9 cellular contexts compared by ENCODE assay signal in the genomic region with DNA sequence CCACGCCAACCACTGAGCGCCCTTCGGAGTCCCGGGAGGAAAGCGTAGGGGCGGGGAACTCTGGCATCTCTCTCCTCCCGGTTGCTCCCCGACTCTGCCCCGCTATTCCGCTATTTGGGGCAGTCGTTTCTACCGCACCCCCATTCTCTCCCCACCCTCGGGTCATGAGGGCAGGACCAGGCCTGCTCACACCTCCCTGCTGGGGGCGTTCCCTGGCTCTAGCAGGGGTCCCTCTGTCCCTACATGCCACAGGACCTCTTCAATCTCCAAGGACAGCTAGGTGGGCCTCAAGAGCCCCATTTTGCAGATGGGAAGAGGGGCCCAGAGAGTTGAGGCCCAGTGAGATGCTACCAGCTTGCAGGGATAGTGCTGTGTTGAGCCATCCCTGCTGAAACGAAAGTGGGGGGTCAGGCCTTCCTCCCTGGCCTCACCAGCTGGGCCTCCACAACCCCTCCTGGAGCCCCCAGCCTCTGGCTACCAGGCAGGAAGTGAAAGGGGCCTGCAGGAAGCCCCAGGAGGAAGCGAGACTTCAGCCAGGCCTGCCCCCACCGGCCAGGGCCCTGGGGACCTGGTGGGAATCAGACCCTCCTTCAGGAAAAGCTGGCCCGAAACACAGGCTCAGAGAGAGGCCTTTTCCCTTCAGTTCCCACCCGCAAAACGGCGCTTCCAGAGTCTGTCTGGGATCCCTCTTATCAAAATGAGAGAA. TPM values are rescaled to one million over a fixed set of nuclear protein-coding genes. Genes with fewer than 3 reads are reported as not detected.
A peak's percentile ranks its signal among the peaks of the same experiment; 100 is the strongest.
DNase-seq lines count a peak whose midpoint lies in the region; ATAC-seq and TF ChIP-seq lines count a peak whose summit lies in the region.
"Had no signal": no experiment of that assay in that cellular context is flagged by ENCODE, and none has a peak within 500 bp of the region (broad histone marks: within the 10 kb centered on the region; RNA-seq: fewer than 3 reads in every experiment).

No MANE protein-coding gene starts in this region.

- H3K27me3 ChIP-seq in DOHH2 (ENCODE audit: control insufficient read depth, low read length) (peaks cover 27% of the 10 kb centered on the region), mesendoderm (ENCODE audit: insufficient read depth, low read length, poor library complexity) (peaks cover 15% of the 10 kb centered on the region)

- H2AK5ac ChIP-seq in mesendoderm (ENCODE audit: low read length): no peak overlapping the region

- H3K79me1 ChIP-seq in mesendoderm (ENCODE audit: low read length): no peaks in the 10 kb centered on the region

- peaks cover 32% of the 10 kb centered on the region for H3F3A ChIP-seq in DOHH2 (ENCODE audit: control insufficient read depth, insufficient read depth)

- no peak overlapping the region for H2BK15ac ChIP-seq in mesendoderm (replicated peaks; ENCODE audit: low read depth)

- no peaks in the 10 kb centered on the region for H3K9me2 ChIP-seq in DOHH2 (replicated peaks; ENCODE audit: control insufficient read depth, low read length)

- H3K4me2 ChIP-seq in DOHH2 (ENCODE audit: low read length) (peak overlapping the region; percentile 92), mesendoderm (ENCODE audit: low read length) (no peak overlapping the region)

- H4K8ac ChIP-seq in mesendoderm (ENCODE audit: low read depth, low read length): no peak overlapping the region

- H3K4me1 ChIP-seq in DOHH2 (ENCODE audit: control insufficient read depth, low read length): peaks cover 98% of the 10 kb centered on the region
- H3K4me1 ChIP-seq in mesendoderm (ENCODE audit: control insufficient read depth, low read depth, low read length): peaks cover 3% of the 10 kb centered on the region

- H3K4me3 ChIP-seq in DOHH2 (ENCODE audit: low read length): peak overlapping the region; percentile 72
- no peak overlapping the region for H3K4me3 ChIP-seq in mesendoderm (ENCODE audit: low read length)

- no peak overlapping the region for H2BK5ac ChIP-seq in mesendoderm (ENCODE audit: low read length)

- H3K27ac ChIP-seq in DOHH2 (ENCODE audit: low read depth, low read length) (peak overlapping the region; percentile 86), mesendoderm (ENCODE audit: low read depth, low read length) (no peak overlapping the region)

- H2BK120ac ChIP-seq in mesendoderm (ENCODE audit: low read depth, low read length): no peak overlapping the region

- H3K9me3 ChIP-seq in DOHH2 (ENCODE audit: control insufficient read depth, insufficient read depth, low read length): no peaks in the 10 kb centered on the region

- peak; percentile 50 for DNase-seq in NOMO-1 treated with dmso at 0.1 percent for 144 hours (lab: John Stamatoyannopoulos, UW; ENCODE audit: unreplicated experiment)
- DNase-seq in mesendoderm: no peak
- DNase-seq in AG08395 (ENCODE audit: low spot score): no peak
- no peak for DNase-seq in NCI-H1694 treated with DMSO at 0.1 percent for 48 hours (lab: John Stamatoyannopoulos, UW)
- DNase-seq in NCI-H1105 treated with DMSO at 0.1 percent for 48 hours (lab: John Stamatoyannopoulos, UW): no peak
- no peak for DNase-seq in mucosa of gallbladder (ENCODE audit: low spot score)

- no peak overlapping the region for H3K23ac ChIP-seq in mesendoderm (ENCODE audit: low read length)

- WGBS in mesendoderm (ENCODE audit: extremely low coverage, insufficient coverage, low lambda C conversion rate): no CpG with 5 or more reads among the region's 21 CpGs

- H4K20me1 ChIP-seq in DOHH2 (ENCODE audit: control insufficient read depth, insufficient read depth, low read depth, low read length): peaks cover 8% of the 10 kb centered on the region; the same call in 1 of the 2 replicates

- H3K9ac ChIP-seq in mesendoderm (ENCODE audit: low read length): peak overlapping the region; percentile 4

- H3K79me2 ChIP-seq in DOHH2 (ENCODE audit: control insufficient read depth, low read length): peaks cover 26% of the 10 kb centered on the region
- H3K79me2 ChIP-seq in mesendoderm (ENCODE audit: control insufficient read depth, insufficient read depth, low read length): no peaks in the 10 kb centered on the region

- no peak overlapping the region for H3K4ac ChIP-seq in mesendoderm (ENCODE audit: low read depth, low read length)

- H3K18ac ChIP-seq in mesendoderm (ENCODE audit: low read length): peak overlapping the region; percentile 23

- peaks cover 39% of the 10 kb centered on the region for H3K36me3 ChIP-seq in DOHH2 (ENCODE audit: control insufficient read depth, low read length)
- H3K36me3 ChIP-seq in mesendoderm (ENCODE audit: control insufficient read depth, insufficient read depth, low read length): no peaks in the 10 kb centered on the region

- no peak overlapping the region for H4K5ac ChIP-seq in mesendoderm (ENCODE audit: low read length)

- peak; percentile 15 for ATAC-seq in GM21447 (IDR thresholded peaks at IDR 0.05; ENCODE audit: unreplicated experiment)

- no peak for TF ChIP-seq CTCF in DOHH2 (IDR thresholded peaks at IDR 0.05; ENCODE audit: low read depth, low read length, poor library complexity, severe bottlenecking)

- peak overlapping the region; percentile 70 for H3K56ac ChIP-seq in mesendoderm (ENCODE audit: low read length)

RNA-seq across cellular contexts. Expression of gene SHISA8, which starts 5.5 kb away (rescaled TPM):
- 0.10 TPM for polyA plus RNA-seq in mesendoderm (2013, experiment 1 of 2)
- polyA plus RNA-seq in mesendoderm (2013, experiment 2 of 2): 0.15 TPM
- 1.4 TPM for total RNA-seq in mucosa of gallbladder
- total RNA-seq: fibroblast of villous mesenchyme had no signal

RNA-seq across cellular contexts. Expression of gene TNFRSF13C, which starts 6.2 kb away (rescaled TPM):
- 0.77 TPM for polyA plus RNA-seq in mesendoderm (2013, experiment 1 of 2)
- 0.67 TPM for polyA plus RNA-seq in mesendoderm (2013, experiment 2 of 2)
- total RNA-seq in mucosa of gallbladder: 0.55 TPM

RNA-seq across cellular contexts. Expression of gene CENPM, which starts 26.5 kb away (rescaled TPM):
- 46.1 TPM for polyA plus RNA-seq in mesendoderm (2013, experiment 1 of 2)
- 46.4 TPM for polyA plus RNA-seq in mesendoderm (2013, experiment 2 of 2)
- 3.2 TPM for total RNA-seq in mucosa of gallbladder

RNA-seq across cellular contexts. Expression of gene SEPTIN3, which starts 48.8 kb away (rescaled TPM):
- 5.5 TPM for polyA plus RNA-seq in mesendoderm (2013, experiment 1 of 2)
- 6.0 TPM for polyA plus RNA-seq in mesendoderm (2013, experiment 2 of 2)
- 0.60 TPM for total RNA-seq in mucosa of gallbladder
